Comparison of ENCODE assay signal across 15 cellular contexts in the genomic region with DNA sequence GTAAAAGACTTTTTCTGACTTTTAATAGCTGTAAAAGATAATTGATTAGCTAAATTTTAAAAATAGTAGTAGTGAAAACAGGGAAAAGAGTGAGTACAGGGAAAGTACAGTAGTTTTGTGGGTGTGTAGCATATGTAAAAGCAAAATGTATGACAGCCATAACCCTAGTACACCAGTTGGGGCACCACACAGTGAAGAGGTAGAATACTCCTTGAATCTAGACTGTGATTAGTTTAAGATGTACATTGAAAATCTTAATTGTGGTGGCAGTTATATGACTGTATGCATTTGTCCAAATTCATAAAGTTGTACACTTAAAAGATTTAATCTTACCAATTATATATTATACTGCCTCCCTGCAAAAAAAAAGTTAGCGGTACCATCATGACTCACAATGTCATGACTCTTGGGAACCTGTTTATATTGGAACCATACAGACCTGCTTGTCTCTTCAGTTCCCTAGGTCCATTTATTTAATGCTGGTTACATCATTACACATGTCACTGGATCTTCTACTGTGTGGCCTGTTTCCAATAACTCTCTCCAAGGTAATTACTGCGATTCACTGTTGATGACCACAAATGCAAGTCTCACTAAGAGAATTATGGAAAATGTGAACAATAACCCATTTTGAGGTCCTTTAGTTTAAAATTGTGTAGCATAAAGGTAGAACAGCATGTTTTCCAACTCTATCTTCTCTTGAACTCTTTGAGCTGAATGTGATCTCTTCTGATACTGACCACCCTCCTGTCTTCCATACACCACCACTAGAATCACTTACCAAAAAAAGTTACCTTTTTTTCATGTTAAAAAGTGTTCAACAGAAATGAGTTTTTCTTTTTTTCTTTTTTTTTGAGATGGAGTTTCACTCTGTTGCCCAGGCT.
DNase-seq lines count a peak whose midpoint lies in the region; ATAC-seq, FAIRE-seq and TF ChIP-seq lines count a peak whose summit lies in the region.
"Had no signal": no experiment of that assay in that cellular context is flagged by ENCODE, and none has a peak within 500 bp of the region (broad histone marks: within the 10 kb centered on the region; RNA-seq: fewer than 3 reads in every experiment).

No MANE protein-coding gene starts in this region.

- FAIRE-seq in K562 (lab: Jason Lieb, UNC): no peak
- FAIRE-seq: A204.1 had no signal

- H3K14ac ChIP-seq in mesenchymal stem cell (ENCODE audit: low read length in 2 of 2): no peak overlapping the region

- H3K9me3 Mint-ChIP-seq in HFFc6: no peaks in the 10 kb centered on the region
- H3K9me3 Mint-ChIP-seq: H9, IgD-negative memory B cell had no signal

- no peak overlapping the region for H2BK12ac ChIP-seq in mesenchymal stem cell (ENCODE audit: low read length in 2 of 2)

- TF ChIP-seq EP300 in K562 (IDR thresholded peaks at IDR 0.05; ENCODE audit: low read length): no peak

- WGBS in K562 (ENCODE audit: insufficient coverage, low coverage, missing lambda C conversion rate): 82% methylated on average over 2 of the region's 2 CpGs
- WGBS in mesenchymal stem cell: 80% methylated on average over 1 of the region's 2 CpGs
- 86 to 89% methylated on average over 2 of the region's 2 CpGs for WGBS in testis, 2 donors

- H3K27me3 Mint-ChIP-seq in HFFc6 (ENCODE audit: insufficient read depth): peaks cover 3% of the 10 kb centered on the region; the same call in 1 of the 2 replicates
- H3K27me3 Mint-ChIP-seq: activated naive CD4-positive, alpha-beta T cell treated with anti-CD3 and anti-CD28 coated beads, Interleukin-2, amount 10 ng/mL, durations not matched to agents 7 days and 5 days; IgD-negative memory B cell had no signal

- H3K9ac ChIP-seq in K562 (ENCODE audit: insufficient read depth in 1 of 2, low read depth in 2 of 2, low read length in 2 of 2) (no peak overlapping the region), mesenchymal stem cell (ENCODE audit: low read length) (no peak overlapping the region)

- no peak overlapping the region for H2BK5ac ChIP-seq in mesenchymal stem cell (ENCODE audit: low read depth, low read length, poor library complexity, severe bottlenecking)

- no peaks in the 10 kb centered on the region for H3K9me1 ChIP-seq in K562 (ENCODE audit: control insufficient read depth, insufficient read depth, low read length)

- no peaks in the 10 kb centered on the region for H3K36me3 Mint-ChIP-seq in HFFc6 (ENCODE audit: low read depth)
- H3K36me3 Mint-ChIP-seq: activated naive CD4-positive, alpha-beta T cell treated with anti-CD3 and anti-CD28 coated beads, Interleukin-2, amount 10 ng/mL, durations not matched to agents 7 days and 5 days; IgD-negative memory B cell had no signal

- in situ Hi-C loops in K562 (cut with MboI): no loop called here

- H3K23ac ChIP-seq in mesenchymal stem cell (ENCODE audit: low read length in 2 of 2): no peak overlapping the region

- no peak overlapping the region for H3K4ac ChIP-seq in mesenchymal stem cell (ENCODE audit: low read depth in 1 of 2, low read length in 2 of 2)

- H4K20me1 ChIP-seq in K562 (replicated peaks; ENCODE audit: control insufficient read depth, insufficient read depth, low read length): no peaks in the 10 kb centered on the region

- no peaks in the 10 kb centered on the region for H3K27me3 ChIP-seq in K562 (ENCODE audit: control insufficient read depth in 2 of 2, insufficient read depth in 2 of 2, low read length in 2 of 2)
- H3K27me3 ChIP-seq in mesenchymal stem cell (ENCODE audit: control insufficient read depth in 1 of 2, insufficient read depth in 1 of 2, low read length in 2 of 2): peaks cover 0 to 18% of the 10 kb centered on the region in 2 experiments
- no peaks in the 10 kb centered on the region for H3K27me3 ChIP-seq in A673 (replicated peaks; ENCODE audit: insufficient read depth, low read depth, low read length, poor library complexity)
- no peaks in the 10 kb centered on the region for H3K27me3 ChIP-seq in testis
- H3K27me3 ChIP-seq: colonic mucosa had no signal

- TF ChIP-seq POLR2A in K562 (conservative IDR thresholded peaks at IDR 0.05): no peak
- TF ChIP-seq POLR2A in testis (IDR thresholded peaks at IDR 0.05): no peak

- DNase-seq in activated CD4-positive, CD25-positive, alpha-beta regulatory T cell treated with anti-CD3 and anti-CD28 coated beads, Interleukin-2, amount 50 U/mL, for 72 hours: no peak
- DNase-seq in HFFc6 (peak; percentile 40), K562 (ENCODE audit: extremely low read depth in 1 of 4, low spot score in 3 of 4) (no peak), mesenchymal stem cell (peak; percentile 21), A673 (ENCODE audit: low spot score) (no peak), testis (no peak)
- DNase-seq: activated naive CD4-positive, alpha-beta T cell treated with anti-CD3 and anti-CD28 coated beads, Interleukin-2, amount 10 ng/mL, durations not matched to agents 7 days and 5 days; Calu3; colonic mucosa; H9; nephron progenitor cell had no signal

- no peak overlapping the region for H4K91ac ChIP-seq in mesenchymal stem cell (ENCODE audit: low read length)

- H3K4me1 ChIP-seq in K562 (replicated peaks in 1 of 2; ENCODE audit: control insufficient read depth in 2 of 2, insufficient read depth in 2 of 2, low read length in 2 of 2) (no peaks in the 10 kb centered on the region; a peak in 1 of 5 replicates), mesenchymal stem cell (ENCODE audit: control insufficient read depth, insufficient read depth, low read depth, low read length) (no peaks in the 10 kb centered on the region), A673 (ENCODE audit: insufficient read depth, low read length, poor library complexity, severe bottlenecking) (no peaks in the 10 kb centered on the region), testis (no peaks in the 10 kb centered on the region)
- H3K4me1 ChIP-seq: colonic mucosa had no signal

- no peak overlapping the region for H2AK5ac ChIP-seq in mesenchymal stem cell (ENCODE audit: low read length, severe bottlenecking)

- no peak overlapping the region for H4K8ac ChIP-seq in mesenchymal stem cell (ENCODE audit: low read length)

- H3K4me1 Mint-ChIP-seq in HFFc6 (ENCODE audit: low read depth): peaks cover 10% of the 10 kb centered on the region
- H3K4me1 Mint-ChIP-seq: H9, nephron progenitor cell had no signal

- H3K27ac ChIP-seq in K562 (ENCODE audit: extremely low read depth, low read depth, low read length) (no peak overlapping the region), mesenchymal stem cell (ENCODE audit: low read length, poor library complexity, severe bottlenecking) (no peak overlapping the region), A673 (ENCODE audit: low read depth, low read length, poor library complexity, severe bottlenecking) (no peak overlapping the region), testis (no peak overlapping the region)
- H3K27ac ChIP-seq: colonic mucosa had no signal

- no peak overlapping the region for H2BK15ac ChIP-seq in mesenchymal stem cell (ENCODE audit: low read depth, poor library complexity, severe bottlenecking)

- POLR2A ChIA-PET in K562 (lab: Yijun Ruan, JAX) (no interaction called here), A673 (lab: Charles Lee; ENCODE audit: low non-redundant PET) (no interaction called here)

- TF ChIP-seq CTCF in HFFc6 (IDR thresholded peaks at IDR 0.05) (no peak), K562 (IDR thresholded peaks at IDR 0.05 in 2 of 3, conservative IDR thresholded peaks at IDR 0.05 in 1 of 3; ENCODE audit: insufficient read depth in 2 of 3, low read depth in 1 of 3, low read length in 3 of 3) (no peak), A673 (conservative IDR thresholded peaks at IDR 0.05; ENCODE audit: low read depth, low read length) (no peak), testis (IDR thresholded peaks at IDR 0.05) (no peak)

- intact Hi-C loops in K562 (cut with micrococcal nuclease) (no loop called here), A673 (cut with micrococcal nuclease; ENCODE audit: unreplicated experiment) (no loop called here), testis (cut with DNase I; ENCODE audit: low total_unique reads) (no loop called here)

- BruUV-seq in K562 (replicated peaks; lab: Mats Ljungman, UMichigan) (no TSS peak), A673 (replicated peaks; lab: Mats Ljungman, UMichigan) (no TSS peak)

- no peak overlapping the region for H3K18ac ChIP-seq in mesenchymal stem cell (ENCODE audit: low read depth in 1 of 2, low read length in 2 of 2)

- peak; percentile 30 to 41 for ATAC-seq in activated CD4-positive, CD25-positive, alpha-beta regulatory T cell treated with anti-CD3 and anti-CD28 coated beads, Interleukin-2, amount 50 U/mL, for 24 hours
- ATAC-seq in K562 (peak; percentile 38; the same call in 1 of the 3 replicates), HG02840 (IDR thresholded peaks at IDR 0.05; ENCODE audit: low FRiP score, unreplicated experiment) (no peak)

- no peak overlapping the region for H3K27ac Mint-ChIP-seq in HFFc6
- H3K27ac Mint-ChIP-seq: activated naive CD4-positive, alpha-beta T cell treated with anti-CD3 and anti-CD28 coated beads, Interleukin-2, amount 10 ng/mL, durations not matched to agents 7 days and 5 days; H9; nephron progenitor cell had no signal

- no peak overlapping the region for H3K4me2 ChIP-seq in K562 (ENCODE audit: insufficient read depth, low read length)
- no peak overlapping the region for H3K4me2 ChIP-seq in mesenchymal stem cell (ENCODE audit: low read length, poor library complexity, severe bottlenecking)

- no peaks in the 10 kb centered on the region for H3K79me1 ChIP-seq in mesenchymal stem cell (replicated peaks; ENCODE audit: low read length, poor library complexity, severe bottlenecking)

- CTCF ChIA-PET in K562 (lab: Yijun Ruan, JAX; ENCODE audit: low intra/inter-chr PET ratio): no interaction called here
- CTCF ChIA-PET in A673 (lab: Charles Lee): no interaction called here

- H2AFZ ChIP-seq in K562 (ENCODE audit: low read depth, low read length): no peak overlapping the region; the same call in 1 of the 2 replicates
- H2AFZ ChIP-seq in mesenchymal stem cell (ENCODE audit: low read depth, low read length): no peak overlapping the region

- H3K4me3 Mint-ChIP-seq in HFFc6: no peak overlapping the region
- H3K4me3 Mint-ChIP-seq: activated naive CD4-positive, alpha-beta T cell treated with anti-CD3 and anti-CD28 coated beads, Interleukin-2, amount 10 ng/mL, durations not matched to agents 7 days and 5 days; H9; IgD-negative memory B cell; nephron progenitor cell had no signal

- no peaks in the 10 kb centered on the region for H3K79me2 ChIP-seq in K562 (ENCODE audit: control insufficient read depth, insufficient read depth, low read length)

- H2BK120ac ChIP-seq in mesenchymal stem cell (ENCODE audit: low read depth, low read length): no peak overlapping the region

- TF ChIP-seq RAD21 in K562 (CRISPR knock-in tag; conservative IDR thresholded peaks at IDR 0.05 in 1 of 2, IDR thresholded peaks at IDR 0.05 in 1 of 2): no peak

- H3K4me3 ChIP-seq in K562: no peak overlapping the region
- no peak overlapping the region for H3K4me3 ChIP-seq in mesenchymal stem cell (ENCODE audit: insufficient read depth in 1 of 2, low read depth in 1 of 2, low read length in 2 of 2)
- H3K4me3 ChIP-seq in A673 (ENCODE audit: low read depth, low read length, poor library complexity, severe bottlenecking): no peak overlapping the region
- H3K4me3 ChIP-seq in testis: no peak overlapping the region
- H3K4me3 ChIP-seq: colonic mucosa had no signal

- H3K36me3 ChIP-seq in K562 (ENCODE audit: control insufficient read depth, insufficient read depth, low read length): no peaks in the 10 kb centered on the region
- H3K36me3 ChIP-seq in mesenchymal stem cell (ENCODE audit: control insufficient read depth in 1 of 2, insufficient read depth in 2 of 2, low read depth in 1 of 2, low read length in 2 of 2): no peaks in the 10 kb centered on the region
- no peaks in the 10 kb centered on the region for H3K36me3 ChIP-seq in A673 (ENCODE audit: insufficient read depth, low read length, poor library complexity, severe bottlenecking)
- no peaks in the 10 kb centered on the region for H3K36me3 ChIP-seq in testis (ENCODE audit: low read depth, missing control alignments)
- H3K36me3 ChIP-seq: colonic mucosa had no signal

- H3K9me3 ChIP-seq in K562 (replicated peaks; ENCODE audit: control insufficient read depth, insufficient read depth, low read depth, low read length) (no peaks in the 10 kb centered on the region), mesenchymal stem cell (ENCODE audit: control insufficient read depth, low read length) (no peaks in the 10 kb centered on the region), A673 (ENCODE audit: low read depth, low read length, poor library complexity, severe bottlenecking) (no peaks in the 10 kb centered on the region), testis (no peaks in the 10 kb centered on the region)
- H3K9me3 ChIP-seq: colonic mucosa had no signal

Comparison
In these comparisons a context has a peak if more than half of its experiments do, and no peak if none do; other contexts are left out.
1. DNase-seq: peak in HFFc6 (single experiment) and mesenchymal stem cell (single experiment); none in activated CD4-positive, CD25-positive, alpha-beta regulatory T cell treated with anti-CD3 and anti-CD28 coated beads, Interleukin-2, amount 50 U/mL, for 72 hours (single experiment), K562 (0 of 4), A673 (single experiment) and testis (single experiment).